Comparison of ENCODE assay signal across 15 cellular contexts in genomic region chr1:107926436-107927080, GRCh38. TPM values are rescaled to one million over a fixed set of nuclear protein-coding genes. Genes with fewer than 3 reads are reported as not detected.
DNase-seq lines count a peak whose midpoint lies in the region; TF ChIP-seq lines count a peak whose summit lies in the region.
"Had no signal": no experiment of that assay in that cellular context is flagged by ENCODE, and none has a peak within 500 bp of the region (broad histone marks: within the 10 kb centered on the region; RNA-seq: fewer than 3 reads in every experiment).

No MANE protein-coding gene starts in this region.

- TF ChIP-seq CTCF in A673 (conservative IDR thresholded peaks at IDR 0.05; ENCODE audit: low read depth, low read length), result no peak
- no peak for TF ChIP-seq CTCF in stomach (IDR thresholded peaks at IDR 0.05)

- intact Hi-C loops in A673 (cut with micrococcal nuclease; ENCODE audit: unreplicated experiment) (no loop called here), stomach (cut with DNase I; ENCODE audit: low total_unique reads) (no loop called here)

- no TSS peak for BruUV-seq in A673 (replicated peaks; lab: Mats Ljungman, UMichigan)

- peaks cover 8% of the 10 kb centered on the region for H3K36me3 Mint-ChIP-seq in activated naive CD8-positive, alpha-beta T cell treated with anti-CD3 and anti-CD28 coated beads for 36 hours

- peak; percentile 12 to 14 for DNase-seq in SHP77 (lab: John Stamatoyannopoulos, UW)
- no peak for DNase-seq in SHP77 treated with DMSO at 0.1 percent for 48 hours (lab: John Stamatoyannopoulos, UW)
- peak; percentile 40 to 63 for DNase-seq in Kasumi-1 (lab: John Stamatoyannopoulos, UW)
- peak; percentile 11 for DNase-seq in activated naive CD8-positive, alpha-beta T cell treated with anti-CD3 and anti-CD28 coated beads for 36 hours
- DNase-seq in skeletal muscle cell (ENCODE audit: low read depth), result peak; percentile 7
- no peak for DNase-seq in A673 (ENCODE audit: low spot score)
- DNase-seq in CD1c-positive myeloid dendritic cell (ENCODE audit: extremely low spot score), result no peak
- no peak for DNase-seq in stomach
- DNase-seq: activated CD8-positive, alpha-beta memory T cell treated with anti-CD3 and anti-CD28 coated beads, Interleukin-2, amount 50 U/mL, for 48 hours; EL; mesendoderm; stimulated activated CD8-positive, alpha-beta memory T cell treated with anti-CD3 and anti-CD28 coated beads, Interleukin-4, amount 100 ng/mL, for 48 hours had no signal

- CTCF ChIA-PET in A673 (lab: Charles Lee), result no interaction called here

- no peak overlapping the region for H3K4me3 Mint-ChIP-seq in activated naive CD8-positive, alpha-beta T cell treated with anti-CD3 and anti-CD28 coated beads for 36 hours
- H3K4me3 Mint-ChIP-seq: activated naive CD8-positive, alpha-beta T cell had no signal

- no peak overlapping the region for H3K27ac Mint-ChIP-seq in activated naive CD8-positive, alpha-beta T cell treated with anti-CD3 and anti-CD28 coated beads for 36 hours
- H3K27ac Mint-ChIP-seq: activated naive CD8-positive, alpha-beta T cell had no signal

- TF ChIP-seq EP300 in stomach (IDR thresholded peaks at IDR 0.05), result no peak

- H3K4me1 Mint-ChIP-seq in activated naive CD8-positive, alpha-beta T cell treated with anti-CD3 and anti-CD28 coated beads for 36 hours, result peaks cover 51% of the 10 kb centered on the region

- POLR2A ChIA-PET in A673 (lab: Charles Lee; ENCODE audit: low non-redundant PET), result no interaction called here

- H3K9me3 ChIP-seq in A673 (ENCODE audit: low read depth, low read length, poor library complexity, severe bottlenecking) (no peaks in the 10 kb centered on the region), stomach (no peaks in the 10 kb centered on the region)

- no peak for TF ChIP-seq POLR2A in stomach (IDR thresholded peaks at IDR 0.05)

- 85 to 96% (median 93%) methylated on average over 3 of the region's 3 CpGs for WGBS in stomach, 5 donors

- H3K4me1 ChIP-seq in A673 (ENCODE audit: insufficient read depth, low read length, poor library complexity, severe bottlenecking) (no peaks in the 10 kb centered on the region), stomach (no peaks in the 10 kb centered on the region)
- H3K4me1 ChIP-seq: parathyroid adenoma had no signal

- H3K36me3 ChIP-seq in A673 (ENCODE audit: insufficient read depth, low read length, poor library complexity, severe bottlenecking) (no peaks in the 10 kb centered on the region), stomach (no peaks in the 10 kb centered on the region)

- H3K27me3 ChIP-seq in A673 (replicated peaks; ENCODE audit: insufficient read depth, low read depth, low read length, poor library complexity), result no peaks in the 10 kb centered on the region
- H3K27me3 ChIP-seq in stomach, result no peaks in the 10 kb centered on the region

- H3K9me3 Mint-ChIP-seq in activated naive CD8-positive, alpha-beta T cell treated with anti-CD3 and anti-CD28 coated beads for 36 hours, result peaks cover 2% of the 10 kb centered on the region

- H3K27me3 Mint-ChIP-seq in activated naive CD8-positive, alpha-beta T cell treated with anti-CD3 and anti-CD28 coated beads for 36 hours, result no peaks in the 10 kb centered on the region
- H3K27me3 Mint-ChIP-seq: activated naive CD8-positive, alpha-beta T cell had no signal

- no peak overlapping the region for H3K27ac ChIP-seq in A673 (ENCODE audit: low read depth, low read length, poor library complexity, severe bottlenecking)
- H3K27ac ChIP-seq in stomach, result no peak overlapping the region
- H3K27ac ChIP-seq: parathyroid adenoma had no signal

- no peak overlapping the region for H3K4me3 ChIP-seq in skeletal muscle cell (ENCODE audit: low read depth, low read length)
- no peak overlapping the region for H3K4me3 ChIP-seq in A673 (ENCODE audit: low read depth, low read length, poor library complexity, severe bottlenecking)
- H3K4me3 ChIP-seq in stomach, result no peak overlapping the region
- H3K4me3 ChIP-seq: K562 had no signal

RNA-seq across cellular contexts. Expression of gene VAV3, which starts 38.4 kb away (rescaled TPM):
- 1 to 10 TPM; 3.9 to 4.6 TPM for total RNA-seq in activated naive CD8-positive, alpha-beta T cell treated with anti-CD3 and anti-CD28 coated beads for 36 hours
- total RNA-seq in A673 (2021) (0.30 and 0.44 TPM in 2 replicates), stomach (10 to 100 TPM in 2 of 5 donors, 1 to 10 TPM in 3; 5.7 to 29.3 (median 7.1) TPM)
- polyA plus RNA-seq in stomach, result 10 to 100 TPM in 1 of 3 donors, 1 to 10 TPM in 2; 6.5 to 19.2 (median 6.6) TPM
- total RNA-seq: K562 had no signal
- polyA plus RNA-seq: K562 had no signal

Comparison
In these comparisons a context has a peak if more than half of its experiments do, and no peak if none do; other contexts are left out.
1. DNase-seq: peak in SHP77 (2 of 2), Kasumi-1 (2 of 2), activated naive CD8-positive, alpha-beta T cell treated with anti-CD3 and anti-CD28 coated beads for 36 hours (single experiment) and skeletal muscle cell (single experiment); none in SHP77 treated with DMSO at 0.1 percent for 48 hours (single experiment), A673 (single experiment), CD1c-positive myeloid dendritic cell (single experiment) and stomach (single experiment).